Comparison of ENCODE assay signal across 32 cellular contexts in genomic region chr1:18866846-18867245, GRCh38. TPM values are rescaled to one million over a fixed set of nuclear protein-coding genes. Genes with fewer than 3 reads are reported as not detected.
DNase-seq lines count a peak whose midpoint lies in the region; ATAC-seq, FAIRE-seq and TF ChIP-seq lines count a peak whose summit lies in the region.
"Had no signal": no experiment of that assay in that cellular context is flagged by ENCODE, and none has a peak within 500 bp of the region (broad histone marks: within the 10 kb centered on the region; RNA-seq: fewer than 3 reads in every experiment).

No MANE protein-coding gene starts in this region.

- in situ Hi-C loops in HepG2 (cut with HindIII; ENCODE audit: extremely low pct_ligation_motif_present, low pct_unique_long_range_greater_than_20kb) = no loop called here

- H4K20me1 ChIP-seq in HepG2 (ENCODE audit: insufficient read depth, low read length) (peaks cover 5% of the 10 kb centered on the region; the same call in 1 of the 2 replicates), osteoblast (ENCODE audit: insufficient read depth, low read length) (no peaks in the 10 kb centered on the region)
- H4K20me1 ChIP-seq: BLaER1 had no signal

- H3K4me1 ChIP-seq in HEK293 (ENCODE audit: control insufficient read depth, insufficient read depth, low read length) = no peaks in the 10 kb centered on the region
- H3K4me1 ChIP-seq in HepG2 (ENCODE audit: insufficient read depth, low read length) = peaks cover 10% of the 10 kb centered on the region
- no peaks in the 10 kb centered on the region for H3K4me1 ChIP-seq in osteoblast (ENCODE audit: insufficient read depth, low read length)
- H3K4me1 ChIP-seq: BE2C had no signal

- POLR2A ChIA-PET in HEK293 (lab: Yijun Ruan, JAX) = interaction anchor here (0.7 kb wide), 1 partner anchor 16 kb away, joined by 4 read pairs; no protein-coding TSS in a partner anchor
- POLR2A ChIA-PET in HepG2 (lab: Yijun Ruan, JAX) = no interaction called here

- WGBS in HepG2 (ENCODE audit: low lambda C conversion rate) = 20% methylated on average over 2 of the region's 3 CpGs

- H3K79me2 ChIP-seq in HepG2 (ENCODE audit: insufficient read depth, low read length) (no peaks in the 10 kb centered on the region), osteoblast (ENCODE audit: insufficient read depth, low read length) (no peaks in the 10 kb centered on the region)

- intact Hi-C loops in HepG2 (cut with micrococcal nuclease; ENCODE audit: unreplicated experiment) = no loop called here
- intact Hi-C loops in activated T-helper 2 cell treated with anti-CD3 and anti-CD28 coated beads, Interferon-gamma antibody, Interleukin-2, Interleukin-4, amounts not matched to agents 10 μg/mL and 5 μg/mL and 100 μg/mL, durations not matched to agents 14 hours and 24 hours and 36 hours (cut with micrococcal nuclease) = no loop called here

- no peak for ATAC-seq in T-helper 17 cell
- ATAC-seq in HepG2 = no peak
- ATAC-seq in GM21717 (IDR thresholded peaks at IDR 0.05; ENCODE audit: unreplicated experiment) = no peak
- no peak for ATAC-seq in GM21529 (IDR thresholded peaks at IDR 0.05; ENCODE audit: unreplicated experiment)
- ATAC-seq: GM12878 had no signal

- CTCF ChIA-PET in HEK293 (lab: Yijun Ruan, JAX) (interaction anchor here (1.4 kb wide), 1 partner anchor 9 kb away, joined by 6 read pairs; no protein-coding TSS in a partner anchor), HepG2 (lab: Yijun Ruan, JAX; ENCODE audit: low intra/inter-chr PET ratio, low total read pairs) (no interaction called here)

- no peak for TF ChIP-seq POLR2A in HepG2 (IDR thresholded peaks at IDR 0.05; ENCODE audit: insufficient read depth in 1 of 2, low read depth in 2 of 2, low read length in 2 of 2)

- H3K4me3 ChIP-seq in HEK293 (ENCODE audit: low read depth, low read length) (no peak overlapping the region), HepG2 (replicated peaks in 1 of 3; ENCODE audit: insufficient read depth in 1 of 3, low read depth in 2 of 3, low read length in 3 of 3) (no peak overlapping the region), osteoblast (ENCODE audit: insufficient read depth, low read length) (no peak overlapping the region)
- H3K4me3 ChIP-seq: BLaER1, GM12878 had no signal

- no peak overlapping the region for H3K9ac ChIP-seq in HepG2 (ENCODE audit: insufficient read depth, low read depth, low read length)
- H3K9ac ChIP-seq: BLaER1 had no signal

- DNase-seq in T-helper 17 cell (no peak), HepG2 (ENCODE audit: low spot score) (no peak), osteoblast (ENCODE audit: insufficient read length, low spot score, missing footprints) (peak; percentile 78)
- DNase-seq in activated T-helper 2 cell treated with anti-CD3 and anti-CD28 coated beads, Interferon-gamma antibody, Interleukin-2, Interleukin-4, amounts not matched to agents 10 μg/mL and 5 μg/mL and 100 μg/mL, durations not matched to agents 14 hours and 24 hours and 36 hours (ENCODE audit: low spot score) = no peak
- DNase-seq: 8988T; ACHN; BE2C; C1 segment of cervical spinal cord; CD4-positive, alpha-beta memory T cell; CD4-positive, CD25-positive, alpha-beta regulatory T cell; CD8-positive, alpha-beta memory T cell; COR-L47; DMS 273 treated with DMSO at 0.1 percent for 48 hours; DMS153; DMS53; DMS79; DND-41; EL; GDM1 had no signal

- H3K27me3 Mint-ChIP-seq in T-helper 17 cell = peaks cover 23% of the 10 kb centered on the region
- peaks cover 4% of the 10 kb centered on the region for H3K27me3 Mint-ChIP-seq in activated T-helper 2 cell treated with anti-CD3 and anti-CD28 coated beads, Interferon-gamma antibody, Interleukin-2, Interleukin-4, amounts not matched to agents 10 μg/mL and 5 μg/mL and 100 μg/mL, durations not matched to agents 14 hours and 24 hours and 36 hours (ENCODE audit: low read depth)

- no peaks in the 10 kb centered on the region for H3K4me1 Mint-ChIP-seq in T-helper 17 cell
- H3K4me1 Mint-ChIP-seq in activated T-helper 2 cell treated with anti-CD3 and anti-CD28 coated beads, Interferon-gamma antibody, Interleukin-2, Interleukin-4, amounts not matched to agents 10 μg/mL and 5 μg/mL and 100 μg/mL, durations not matched to agents 14 hours and 24 hours and 36 hours (ENCODE audit: low read depth) = no peaks in the 10 kb centered on the region
- H3K4me1 Mint-ChIP-seq: CD4-positive, alpha-beta memory T cell; CD4-positive, CD25-positive, alpha-beta regulatory T cell; CD8-positive, alpha-beta memory T cell had no signal

- H3K9me3 Mint-ChIP-seq in activated T-helper 2 cell treated with anti-CD3 and anti-CD28 coated beads, Interferon-gamma antibody, Interleukin-2, Interleukin-4, amounts not matched to agents 10 μg/mL and 5 μg/mL and 100 μg/mL, durations not matched to agents 14 hours and 24 hours and 36 hours = no peaks in the 10 kb centered on the region
- H3K9me3 Mint-ChIP-seq: CD4-positive, alpha-beta memory T cell; CD8-positive, alpha-beta memory T cell had no signal

- no peak for FAIRE-seq in HepG2 (lab: Jason Lieb, UNC)
- FAIRE-seq: A204.1, GM12878, GM12892, GM18507 had no signal

- H3K36me3 Mint-ChIP-seq in T-helper 17 cell (ENCODE audit: low read depth) = no peaks in the 10 kb centered on the region
- no peaks in the 10 kb centered on the region for H3K36me3 Mint-ChIP-seq in activated T-helper 2 cell treated with anti-CD3 and anti-CD28 coated beads, Interferon-gamma antibody, Interleukin-2, Interleukin-4, amounts not matched to agents 10 μg/mL and 5 μg/mL and 100 μg/mL, durations not matched to agents 14 hours and 24 hours and 36 hours (ENCODE audit: low read depth)
- H3K36me3 Mint-ChIP-seq: CD4-positive, alpha-beta memory T cell; CD4-positive, CD25-positive, alpha-beta regulatory T cell; CD8-positive, alpha-beta memory T cell had no signal

- no peak for TF ChIP-seq CTCF in HEK293 (tag by site-specific recombination; IDR thresholded peaks at IDR 0.05)
- no peak for TF ChIP-seq CTCF in HepG2 (CRISPR knock-in tag; IDR thresholded peaks at IDR 0.05)
- no peak for TF ChIP-seq CTCF in osteoblast (IDR thresholded peaks at IDR 0.05; ENCODE audit: extremely low read depth, low read depth, low read length)

- H3K36me3 ChIP-seq in HEK293 (ENCODE audit: control insufficient read depth in 2 of 2, insufficient read depth in 1 of 2, low read length in 2 of 2) (no peaks in the 10 kb centered on the region), HepG2 (replicated peaks in 1 of 2; ENCODE audit: control insufficient read depth in 1 of 2, insufficient read depth in 2 of 2, low read length in 2 of 2) (0 out of 5 replicates have a peak, but pooled peaks cover 0 to 2% of the 10 kb centered on the region in 2 experiments), osteoblast (ENCODE audit: insufficient read depth, low read length) (no peaks in the 10 kb centered on the region)
- H3K36me3 ChIP-seq: BE2C had no signal

- no peak for TF ChIP-seq EP300 in HepG2 (IDR thresholded peaks at IDR 0.05; ENCODE audit: low read depth in 2 of 2, low read length in 2 of 2)
- TF ChIP-seq EP300 in HepG2 (CRISPR knock-in tag; IDR thresholded peaks at IDR 0.05; ENCODE audit: borderline replicate concordance) = no peak

- H3K27ac Mint-ChIP-seq in T-helper 17 cell = peak overlapping the region; percentile 16
- no peak overlapping the region for H3K27ac Mint-ChIP-seq in activated T-helper 2 cell treated with anti-CD3 and anti-CD28 coated beads, Interferon-gamma antibody, Interleukin-2, Interleukin-4, amounts not matched to agents 10 μg/mL and 5 μg/mL and 100 μg/mL, durations not matched to agents 14 hours and 24 hours and 36 hours
- H3K27ac Mint-ChIP-seq: CD4-positive, alpha-beta memory T cell; CD4-positive, CD25-positive, alpha-beta regulatory T cell had no signal

- H3K27ac ChIP-seq in HEK293 (ENCODE audit: extremely low read depth, low read depth, low read length) (no peak overlapping the region), HepG2 (ENCODE audit: extremely low read length, insufficient read depth, low read length) (no peak overlapping the region), osteoblast (ENCODE audit: low read depth, low read length) (no peak overlapping the region)
- H3K27ac ChIP-seq: BLaER1 had no signal

- TF ChIP-seq RAD21 in HepG2 (CRISPR knock-in tag; IDR thresholded peaks at IDR 0.05) = no peak

- peaks cover 3 to 37% of the 10 kb centered on the region in 2 experiments for H3K27me3 ChIP-seq in HepG2 (ENCODE audit: control insufficient read depth in 1 of 2, insufficient read depth in 2 of 2, low read length in 2 of 2)
- H3K27me3 ChIP-seq in osteoblast (ENCODE audit: insufficient read depth, low read length) = peaks cover 12% of the 10 kb centered on the region
- H3K27me3 ChIP-seq: BE2C, BLaER1 had no signal

- H3K4me3 Mint-ChIP-seq in T-helper 17 cell = no peak overlapping the region
- no peak overlapping the region for H3K4me3 Mint-ChIP-seq in activated T-helper 2 cell treated with anti-CD3 and anti-CD28 coated beads, Interferon-gamma antibody, Interleukin-2, Interleukin-4, amounts not matched to agents 10 μg/mL and 5 μg/mL and 100 μg/mL, durations not matched to agents 14 hours and 24 hours and 36 hours (ENCODE audit: low read depth)
- H3K4me3 Mint-ChIP-seq: CD14-positive monocyte; CD4-positive, alpha-beta memory T cell; CD4-positive, CD25-positive, alpha-beta regulatory T cell; CD8-positive, alpha-beta memory T cell had no signal

- no peak overlapping the region for H2AFZ ChIP-seq in HepG2 (ENCODE audit: low read length)
- H2AFZ ChIP-seq in osteoblast (ENCODE audit: low read length) = no peak overlapping the region

- H3K4me2 ChIP-seq in HepG2 (ENCODE audit: low read depth, low read length) (no peak overlapping the region), osteoblast (ENCODE audit: insufficient read depth, low read length) (no peak overlapping the region)
- H3K4me2 ChIP-seq: BLaER1 had no signal

- no TSS peak for BruUV-seq in HepG2 (replicated peaks; lab: Mats Ljungman, UMichigan)

- no peaks in the 10 kb centered on the region for H3K9me3 ChIP-seq in HEK293 (ENCODE audit: control insufficient read depth, insufficient read depth, low read depth, low read length)
- H3K9me3 ChIP-seq in T-helper 17 cell (ENCODE audit: control insufficient read depth, low read length, poor library complexity, severe bottlenecking) = no peaks in the 10 kb centered on the region
- H3K9me3 ChIP-seq in HepG2 (ENCODE audit: low read length) = no peaks in the 10 kb centered on the region
- no peaks in the 10 kb centered on the region for H3K9me3 ChIP-seq in osteoblast (ENCODE audit: low read depth, low read length)
- H3K9me3 ChIP-seq: BE2C, BLaER1 had no signal

RNA-seq across cellular contexts. Expression of gene TAS1R2, which starts 7.4 kb away (rescaled TPM):
- total RNA-seq in T-helper 17 cell (not detected), HepG2 (2016; rRNA removed; fragmentation: Illumina TruSeq; extraction: Trizol) (not detected in 2 replicates), osteoblast (not detected in 2 replicates)
- not detected in 2 replicates for total RNA-seq in HepG2 (2016; cell fraction: cytosol; rRNA removed; fragmentation: Illumina TruSeq; extraction: Trizol; ENCODE audit: low read depth)
- total RNA-seq in HepG2 (2016; cell fraction: insoluble cytoplasmic fraction; rRNA removed; fragmentation: Illumina TruSeq; extraction: Trizol) = not detected in 2 replicates
- not detected in 2 replicates for total RNA-seq in HepG2 (2016; cell fraction: membrane; rRNA removed; fragmentation: Illumina TruSeq; extraction: Trizol)
- total RNA-seq in HepG2 (2016; cell fraction: nucleus; rRNA removed; fragmentation: Illumina TruSeq; extraction: Trizol) = not detected in 2 replicates
- not detected in 2 replicates for polyA plus RNA-seq in HepG2 (2011; rRNA removed)
- 0.01 TPM in 1 of 2 replicates, not detected in the other for polyA plus RNA-seq in HepG2 (2011; cell fraction: cytosol; rRNA removed)
- 0.08 and 0.16 TPM in 2 replicates for polyA plus RNA-seq in HepG2 (2011; cell fraction: nucleus; rRNA removed)
- polyA plus RNA-seq in HepG2 (2012) = 0.09 TPM in 1 of 2 replicates, not detected in the other
- not detected in 2 replicates for polyA plus RNA-seq in HepG2 (2016; cell fraction: cytosol; fragmentation: Illumina TruSeq; extraction: Trizol; ENCODE audit: low read depth)
- polyA plus RNA-seq in HepG2 (2016; cell fraction: insoluble cytoplasmic fraction; fragmentation: Illumina TruSeq; extraction: Trizol; ENCODE audit: low read depth) = not detected in 2 replicates
- not detected in 2 replicates for polyA plus RNA-seq in HepG2 (2016; cell fraction: membrane; fragmentation: Illumina TruSeq; extraction: Trizol; ENCODE audit: low read depth)
- polyA plus RNA-seq in HepG2 (2016; cell fraction: nucleus; fragmentation: Illumina TruSeq; extraction: Trizol; ENCODE audit: insufficient read depth, low read depth) = not detected in 2 replicates
- not detected in 2 replicates for polyA minus RNA-seq in HepG2 (2011; rRNA and poly(A)+ RNA removed; ENCODE audit: low replicate concordance)
- polyA minus RNA-seq in HepG2 (2011; cell fraction: cytosol; rRNA and poly(A)+ RNA removed) = not detected in 2 replicates
- not detected in 2 replicates for polyA minus RNA-seq in HepG2 (2011; cell fraction: nucleus; rRNA and poly(A)+ RNA removed)
- total RNA-seq in activated T-helper 2 cell treated with anti-CD3 and anti-CD28 coated beads, Interferon-gamma antibody, Interleukin-2, Interleukin-4, amounts not matched to agents 10 μg/mL and 5 μg/mL and 100 μg/mL, durations not matched to agents 14 hours and 24 hours and 36 hours = not detected in 2 replicates
- total RNA-seq: A673; CD4-positive, alpha-beta memory T cell; CD4-positive, CD25-positive, alpha-beta regulatory T cell; CD8-positive, alpha-beta memory T cell; Daoy; G401; GM12878 had no signal
- polyA plus RNA-seq: AG04450; CD14-positive monocyte; CD4-positive, alpha-beta memory T cell; CD4-positive, CD25-positive, alpha-beta regulatory T cell; CD8-positive, alpha-beta memory T cell; GM12878 had no signal

RNA-seq across cellular contexts. Expression of gene ALDH4A1, which starts 35.5 kb away (rescaled TPM):
- 1 to 10 TPM; 1.1 to 1.2 TPM for total RNA-seq in T-helper 17 cell
- total RNA-seq in HepG2 (2016; rRNA removed; fragmentation: Illumina TruSeq; extraction: Trizol) = 58.5 and 76.4 TPM in 2 replicates
- 7.2 and 7.7 TPM in 2 replicates for total RNA-seq in HepG2 (2016; cell fraction: cytosol; rRNA removed; fragmentation: Illumina TruSeq; extraction: Trizol; ENCODE audit: low read depth)
- total RNA-seq in HepG2 (2016; cell fraction: insoluble cytoplasmic fraction; rRNA removed; fragmentation: Illumina TruSeq; extraction: Trizol) = 53.0 and 79.3 TPM in 2 replicates
- 22.0 and 22.8 TPM in 2 replicates for total RNA-seq in HepG2 (2016; cell fraction: membrane; rRNA removed; fragmentation: Illumina TruSeq; extraction: Trizol)
- 52.1 and 60.8 TPM in 2 replicates for total RNA-seq in HepG2 (2016; cell fraction: nucleus; rRNA removed; fragmentation: Illumina TruSeq; extraction: Trizol)
- polyA plus RNA-seq in HepG2 (2011; rRNA removed) = 229 and 240 TPM in 2 replicates
- 210 and 362 TPM in 2 replicates for polyA plus RNA-seq in HepG2 (2011; cell fraction: cytosol; rRNA removed)
- polyA plus RNA-seq in HepG2 (2011; cell fraction: nucleus; rRNA removed) = 328 and 432 TPM in 2 replicates
- polyA plus RNA-seq in HepG2 (2012) = 87.2 and 88.3 TPM in 2 replicates
- polyA plus RNA-seq in HepG2 (2016; cell fraction: cytosol; fragmentation: Illumina TruSeq; extraction: Trizol; ENCODE audit: low read depth) = 7.1 and 8.1 TPM in 2 replicates
- polyA plus RNA-seq in HepG2 (2016; cell fraction: insoluble cytoplasmic fraction; fragmentation: Illumina TruSeq; extraction: Trizol; ENCODE audit: low read depth) = 53.0 and 59.0 TPM in 2 replicates
- 16.0 and 17.1 TPM in 2 replicates for polyA plus RNA-seq in HepG2 (2016; cell fraction: membrane; fragmentation: Illumina TruSeq; extraction: Trizol; ENCODE audit: low read depth)
- polyA plus RNA-seq in HepG2 (2016; cell fraction: nucleus; fragmentation: Illumina TruSeq; extraction: Trizol; ENCODE audit: insufficient read depth, low read depth) = 91.4 and 94.6 TPM in 2 replicates
- 12.3 and 373 TPM in 2 replicates for polyA minus RNA-seq in HepG2 (2011; rRNA and poly(A)+ RNA removed; ENCODE audit: low replicate concordance)
- 140 and 148 TPM in 2 replicates for polyA minus RNA-seq in HepG2 (2011; cell fraction: cytosol; rRNA and poly(A)+ RNA removed)
- 129 and 138 TPM in 2 replicates for polyA minus RNA-seq in HepG2 (2011; cell fraction: nucleus; rRNA and poly(A)+ RNA removed)
- 28.6 and 31.8 TPM in 2 replicates for total RNA-seq in osteoblast
- total RNA-seq in activated T-helper 2 cell treated with anti-CD3 and anti-CD28 coated beads, Interferon-gamma antibody, Interleukin-2, Interleukin-4, amounts not matched to agents 10 μg/mL and 5 μg/mL and 100 μg/mL, durations not matched to agents 14 hours and 24 hours and 36 hours = 4.4 and 5.0 TPM in 2 replicates

Comparison
In these comparisons a context has a peak if more than half of its experiments do, and no peak if none do; other contexts are left out.
1. Of the 63 proteins assayed by ChIP-seq in both HepG2 and HEK293: peak only in HepG2: ZNF629; only in HEK293: none; in both: ZNF768; in neither: 61.